In the genomic region with DNA sequence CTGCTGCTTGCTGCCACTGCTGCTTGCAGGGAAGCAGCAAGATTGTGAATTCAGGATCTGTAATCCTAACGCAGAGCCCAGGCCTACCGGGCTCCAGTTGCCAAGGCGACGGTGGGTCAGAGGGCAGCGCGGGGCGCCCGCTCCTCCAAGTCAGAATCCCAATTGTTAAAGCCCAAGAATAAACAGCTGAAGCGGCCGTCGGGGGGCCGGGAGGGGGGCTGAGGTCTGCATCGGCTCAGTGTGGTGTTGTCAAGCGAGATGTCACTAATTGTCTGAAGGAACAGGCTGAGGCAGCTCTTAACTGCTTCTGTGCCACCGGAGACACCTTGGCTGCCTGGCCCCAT, we compare ENCODE assay signal across 13 cellular contexts. TPM values are rescaled to one million over a fixed set of nuclear protein-coding genes. Genes with fewer than 3 reads are reported as not detected.
A peak's percentile ranks its signal among the peaks of the same experiment; 100 is the strongest.
DNase-seq lines count a peak whose midpoint lies in the region; ATAC-seq and TF ChIP-seq lines count a peak whose summit lies in the region.
"Had no signal": no experiment of that assay in that cellular context is flagged by ENCODE, and none has a peak within 500 bp of the region (broad histone marks: within the 10 kb centered on the region; RNA-seq: fewer than 3 reads in every experiment).

No MANE protein-coding gene starts in this region.

- TF ChIP-seq POLR2A in adrenal gland (IDR thresholded peaks at IDR 0.05) (no peak), sigmoid colon (IDR thresholded peaks at IDR 0.05) (no peak)

- H3K4me1 ChIP-seq in adrenal gland (replicated peaks in 1 of 2) (peaks cover 90 to 96% of the 10 kb centered on the region in 2 donors), right cardiac atrium (ENCODE audit: control insufficient read depth, insufficient read depth, low read length) (peaks cover 70% of the 10 kb centered on the region), sigmoid colon (peaks cover 0 to 100% (median 98%) of the 10 kb centered on the region in 4 donors)

- no peak for TF ChIP-seq EP300 in sigmoid colon (IDR thresholded peaks at IDR 0.05)

- peak; percentile 73 for DNase-seq in H7
- DNase-seq in adrenal gland = no peak
- peak in 1 of 3 donors; percentile 60 for DNase-seq in right cardiac atrium
- no peak for DNase-seq in sigmoid colon
- no peak for DNase-seq in 8988T
- no peak for DNase-seq in NCI-H2107 (lab: John Stamatoyannopoulos, UW)
- DNase-seq in T-helper 9 cell = no peak
- DNase-seq in NCI-H187 treated with DMSO at 0.1 percent for 48 hours (lab: John Stamatoyannopoulos, UW) = no peak
- DNase-seq: activated T-cell treated with anti-CD3 and anti-CD28 coated beads, Interleukin-2, amount 50 U/mL, for 1 hour; aorta; MG63; NCI-H524 had no signal

- intact Hi-C loops in adrenal gland (cut with DNase I) = no loop called here
- intact Hi-C loops in right cardiac atrium (cut with DNase I) = loop anchor here in 2 of 4 donors (5.0 kb wide), 2 partner anchors 35 to 40 kb away; partner anchors contain the start of gene AHDC1 (in 1 of the 2)
- intact Hi-C loops in sigmoid colon (cut with DNase I) = loop anchor here (2.0 kb wide), 1 partner anchor 34 kb away; no protein-coding TSS in a partner anchor

- no peak for TF ChIP-seq CTCF in adrenal gland (IDR thresholded peaks at IDR 0.05)
- TF ChIP-seq CTCF in sigmoid colon (IDR thresholded peaks at IDR 0.05) = no peak

- H3K9me3 ChIP-seq in adrenal gland (replicated peaks in 1 of 3) = no peaks in the 10 kb centered on the region
- H3K9me3 ChIP-seq in right cardiac atrium (ENCODE audit: control insufficient read depth, low read length) = no peaks in the 10 kb centered on the region
- no peaks in the 10 kb centered on the region for H3K9me3 ChIP-seq in sigmoid colon
- H3K9me3 ChIP-seq: MG63 had no signal

- H3K27ac ChIP-seq in adrenal gland (peak overlapping the region in 3 of 5 donors; percentile 53 to 96 (median 90)), right cardiac atrium (ENCODE audit: low read length) (peak overlapping the region; percentile 73), sigmoid colon (peak overlapping the region; percentile 96 to 98 (median 97))
- H3K27ac ChIP-seq: HL-60 had no signal

- no peak for ATAC-seq in right cardiac atrium

- H3K36me3 ChIP-seq in H7 (replicated peaks; ENCODE audit: control insufficient read depth, insufficient read depth, low read length) (no peaks in the 10 kb centered on the region), adrenal gland (replicated peaks in 1 of 2) (no peaks in the 10 kb centered on the region), sigmoid colon (no peaks in the 10 kb centered on the region)

- H3K27me3 ChIP-seq in H7 (ENCODE audit: control insufficient read depth, insufficient read depth, low read length) = no peaks in the 10 kb centered on the region
- no peaks in the 10 kb centered on the region for H3K27me3 ChIP-seq in adrenal gland
- no peaks in the 10 kb centered on the region for H3K27me3 ChIP-seq in right cardiac atrium (ENCODE audit: control insufficient read depth, insufficient read depth)
- no peaks in the 10 kb centered on the region for H3K27me3 ChIP-seq in sigmoid colon
- H3K27me3 ChIP-seq: MG63 had no signal

- H3K4me3 ChIP-seq in H7 (ENCODE audit: insufficient read depth, low read depth, low read length) (no peak overlapping the region), adrenal gland (no peak overlapping the region), right cardiac atrium (ENCODE audit: low read length) (no peak overlapping the region), sigmoid colon (no peak overlapping the region)
- H3K4me3 ChIP-seq: MG63 had no signal

- WGBS in adrenal gland, 4 donors = 31 to 43% (median 42%) methylated on average over 10 to 15 of the region's 15 CpGs
- WGBS in right cardiac atrium = 55% methylated on average over 15 of the region's 15 CpGs
- WGBS in sigmoid colon, 2 donors = 77 to 82% methylated on average over 15 of the region's 15 CpGs

RNA-seq across cellular contexts. Expression of gene AHDC1, which starts 36.8 kb away (rescaled TPM):
- 8.8 and 11.2 TPM in 2 replicates for total RNA-seq in H7 (2014; rRNA removed; shearing (Covaris generic))
- total RNA-seq in adrenal gland = 100 to 1,000 TPM in 1 of 8 donors, 10 to 100 TPM in 7; 43.9 to 111 (median 71.8) TPM
- 10 to 100 TPM; 10.4 to 98.5 (median 27.0) TPM for polyA plus RNA-seq in adrenal gland
- 10 to 100 TPM; 40.4 to 53.5 (median 50.6) TPM for total RNA-seq in right cardiac atrium
- 26.3 TPM for polyA plus RNA-seq in right cardiac atrium
- 10 to 100 TPM; 10.9 to 34.1 (median 14.3) TPM for total RNA-seq in sigmoid colon
- 10 to 100 TPM in 1 of 3 donors, 1 to 10 TPM in 2; 1.8 to 17.4 (median 2.1) TPM for polyA plus RNA-seq in sigmoid colon
